Comparison of ENCODE assay signal across 9 cellular contexts in genomic region chr10:116271593-116272496, GRCh38. TPM values are rescaled to one million over a fixed set of nuclear protein-coding genes. Genes with fewer than 3 reads are reported as not detected.
DNase-seq lines count a peak whose midpoint lies in the region; ATAC-seq and TF ChIP-seq lines count a peak whose summit lies in the region.
"Had no signal": no experiment of that assay in that cellular context is flagged by ENCODE, and none has a peak within 500 bp of the region (broad histone marks: within the 10 kb centered on the region; RNA-seq: fewer than 3 reads in every experiment).

No MANE protein-coding gene starts in this region.

- H3K36me3 Mint-ChIP-seq in activated T-cell treated with anti-CD3 and anti-CD28 coated beads, Interleukin-2, amount 50 U/mL, for 72 hours (ENCODE audit: insufficient read depth in 2 of 2): peaks cover 0 to 2% of the 10 kb centered on the region in 2 donors

- H3K9me3 ChIP-seq in colonic mucosa (no peaks in the 10 kb centered on the region), lower lobe of right lung (no peaks in the 10 kb centered on the region), uterus (no peaks in the 10 kb centered on the region)

- intact Hi-C loops in colonic mucosa (cut with DNase I) (no loop called here), lower lobe of right lung (cut with DNase I) (no loop called here), uterus (cut with DNase I; ENCODE audit: low total_unique reads) (no loop called here)

- TF ChIP-seq POLR2A in uterus (IDR thresholded peaks at IDR 0.05): no peak

- H3K4me1 Mint-ChIP-seq in activated T-cell treated with anti-CD3 and anti-CD28 coated beads, Interleukin-2, amount 50 U/mL, for 72 hours (ENCODE audit: low read depth): peaks cover 9% of the 10 kb centered on the region

- no peak for ATAC-seq in activated T-cell treated with anti-CD3 and anti-CD28 coated beads, Interleukin-2, amount 50 U/mL, for 72 hours (replicated peaks in 1 of 2)
- ATAC-seq in lower lobe of right lung: peak; percentile 37 to 40
- ATAC-seq in GM21717 (IDR thresholded peaks at IDR 0.05; ENCODE audit: unreplicated experiment): no peak
- ATAC-seq in HG03280 (IDR thresholded peaks at IDR 0.05; ENCODE audit: unreplicated experiment): no peak
- ATAC-seq in GM21723 (IDR thresholded peaks at IDR 0.05; ENCODE audit: unreplicated experiment): no peak
- ATAC-seq: K562 had no signal

- peak overlapping the region; percentile 60 to 63 for H3K4me3 Mint-ChIP-seq in activated T-cell treated with anti-CD3 and anti-CD28 coated beads, Interleukin-2, amount 50 U/mL, for 72 hours

- H3K27ac ChIP-seq in colonic mucosa (no peak overlapping the region), lower lobe of right lung (no peak overlapping the region), uterus (peak overlapping the region in 1 of 2 donors; percentile 63)

- H3K4me3 ChIP-seq in colonic mucosa (peak overlapping the region; percentile 28), lower lobe of right lung (peak overlapping the region; percentile 51), uterus (peak overlapping the region; percentile 33 to 49)
- H3K4me3 ChIP-seq: K562 had no signal

- no peak for DNase-seq in activated T-cell treated with anti-CD3 and anti-CD28 coated beads, Interleukin-2, amount 50 U/mL, for 72 hours
- DNase-seq in activated T-cell treated with anti-CD3 and anti-CD28 coated beads for 4 hours (no peak), colonic mucosa (no peak), lower lobe of right lung (no peak), uterus (peak in 1 of 2 donors; percentile 42)

- H3K36me3 ChIP-seq in colonic mucosa: no peaks in the 10 kb centered on the region
- no peaks in the 10 kb centered on the region for H3K36me3 ChIP-seq in lower lobe of right lung
- no peaks in the 10 kb centered on the region for H3K36me3 ChIP-seq in uterus

- H3K27me3 ChIP-seq in colonic mucosa: peaks cover 59% of the 10 kb centered on the region
- H3K27me3 ChIP-seq in lower lobe of right lung (ENCODE audit: low read depth): peaks cover 74% of the 10 kb centered on the region
- peaks cover 0 to 6% of the 10 kb centered on the region in 2 donors for H3K27me3 ChIP-seq in uterus

- peaks cover 0 to 2% of the 10 kb centered on the region in 2 donors for H3K9me3 Mint-ChIP-seq in activated T-cell treated with anti-CD3 and anti-CD28 coated beads, Interleukin-2, amount 50 U/mL, for 72 hours

- H3K27me3 Mint-ChIP-seq in activated T-cell treated with anti-CD3 and anti-CD28 coated beads, Interleukin-2, amount 50 U/mL, for 72 hours (ENCODE audit: low read depth): peaks cover 53% of the 10 kb centered on the region

- no peak overlapping the region for H3K27ac Mint-ChIP-seq in activated T-cell treated with anti-CD3 and anti-CD28 coated beads, Interleukin-2, amount 50 U/mL, for 72 hours

- H3K4me1 ChIP-seq in colonic mucosa (no peaks in the 10 kb centered on the region), lower lobe of right lung (peaks cover 5% of the 10 kb centered on the region), uterus (no peaks in the 10 kb centered on the region)

- no peak overlapping the region for H3K9ac ChIP-seq in colonic mucosa (ENCODE audit: low read depth in 2 of 2, low read length in 2 of 2)

- TF ChIP-seq CTCF in colonic mucosa (IDR thresholded peaks at IDR 0.05) (no peak), lower lobe of right lung (IDR thresholded peaks at IDR 0.05) (no peak), uterus (IDR thresholded peaks at IDR 0.05) (no peak)

RNA-seq across cellular contexts. Expression of gene GFRA1, which starts 1.2 kb away (rescaled TPM):
- not detected for total RNA-seq in activated T-cell treated with anti-CD3 and anti-CD28 coated beads, Interleukin-2, amount 50 U/mL, for 72 hours
- total RNA-seq in colonic mucosa (1 to 10 TPM; 1.0 to 4.9 TPM), lower lobe of right lung (9.8 TPM), uterus (10 to 100 TPM in 3 of 4 donors, 1 to 10 TPM in 1; 2.6 to 75.1 (median 48.0) TPM)

RNA-seq across cellular contexts. Expression of gene CCDC172, which starts 52.4 kb away (rescaled TPM):
- not detected for total RNA-seq in activated T-cell treated with anti-CD3 and anti-CD28 coated beads, Interleukin-2, amount 50 U/mL, for 72 hours
- total RNA-seq in colonic mucosa (not detected), lower lobe of right lung (not detected), uterus (not detected)
- total RNA-seq: K562 had no signal

Comparison
In these comparisons a context has a peak if more than half of its experiments do, and no peak if none do; other contexts are left out.
1. ATAC-seq: peak in lower lobe of right lung (2 of 2); none in activated T-cell treated with anti-CD3 and anti-CD28 coated beads, Interleukin-2, amount 50 U/mL, for 72 hours (0 of 2), GM21717 (single experiment), HG03280 (single experiment) and GM21723 (single experiment).
2. Peak in every context shown above with its lines, with median percentiles within 50 percentile points of each other: H3K4me3 ChIP-seq.